Comparison of ENCODE assay signal across 8 cellular contexts in genomic region chr16:89972244-89973234, GRCh38. TPM values are rescaled to one million over a fixed set of nuclear protein-coding genes. Genes with fewer than 3 reads are reported as not detected.
DNase-seq lines count a peak whose midpoint lies in the region; ATAC-seq and TF ChIP-seq lines count a peak whose summit lies in the region.

No MANE protein-coding gene starts in this region.

- peaks cover 7% of the 10 kb centered on the region for H3K9me3 Mint-ChIP-seq in stimulated activated naive CD8-positive, alpha-beta T cell treated with anti-CD3 and anti-CD28 coated beads, Interleukin-15, Interleukin-2, amounts not matched to agents 100 ng/mL and 50 ng/mL, for 24 hours

- H3K27ac Mint-ChIP-seq in stimulated activated naive CD8-positive, alpha-beta T cell treated with anti-CD3 and anti-CD28 coated beads, Interleukin-15, Interleukin-2, amounts not matched to agents 100 ng/mL and 50 ng/mL, for 24 hours = peak overlapping the region; percentile 95

- peaks cover 46% of the 10 kb centered on the region for H3K4me1 ChIP-seq in DND-41 (ENCODE audit: insufficient read depth, low read length)

- TF ChIP-seq EP300 in neural cell (conservative IDR thresholded peaks at IDR 0.05; ENCODE audit: poor library complexity, severe bottlenecking) = peak; percentile 79

- peak; percentile 31 for TF ChIP-seq RAD21 in neural cell (conservative IDR thresholded peaks at IDR 0.05)

- CTCF ChIA-PET in RWPE1 (lab: Yijun Ruan, JAX) = interaction anchor here (0.5 to 0.7 kb wide), 5 partner anchors 24 to 109 kb away, joined by 3 to 5 read pairs (median 3); no protein-coding TSS in a partner anchor

- TF ChIP-seq CTCF in DND-41 (IDR thresholded peaks at IDR 0.05; ENCODE audit: borderline replicate concordance, extremely low read depth, low read length, poor library complexity, severe bottlenecking) (no peak), RWPE1 (conservative IDR thresholded peaks at IDR 0.05; ENCODE audit: low read depth) (no peak), neural cell (IDR thresholded peaks at IDR 0.05; ENCODE audit: poor library complexity, severe bottlenecking) (peak; percentile 55)

- ATAC-seq in DND-41 (ENCODE audit: insufficient read depth, low read depth) (peak; percentile 95), GM21723 (IDR thresholded peaks at IDR 0.05; ENCODE audit: unreplicated experiment) (peak; percentile 79)

- H3K27ac ChIP-seq in DND-41 (ENCODE audit: low read length) (peak overlapping the region; percentile 83), RWPE1 (peak overlapping the region; percentile 89), neural cell (ENCODE audit: low read length) (peak overlapping the region; percentile 87)

- H3K36me3 ChIP-seq in DND-41 (ENCODE audit: insufficient read depth, low read length) = peaks cover 10% of the 10 kb centered on the region
- H3K36me3 ChIP-seq in neural cell (ENCODE audit: insufficient read depth, low read length) = peaks cover 7% of the 10 kb centered on the region

- H2AFZ ChIP-seq in DND-41 (ENCODE audit: low read depth, low read length) (peak overlapping the region; percentile 88), neural cell (ENCODE audit: low read depth, low read length) (peak overlapping the region; percentile 99)

- DNase-seq in DND-41 (peak; percentile 90), KG1 (lab: John Stamatoyannopoulos, UW) (peak; percentile 89), RWPE1 (ENCODE audit: low spot score) (peak; percentile 100), fibroblast of the conjunctiva (ENCODE audit: low read depth) (peak; percentile 85)
- DNase-seq in activated T-helper 9 cell treated with anti-CD3 and anti-CD28 coated beads, Interleukin-2, amount 50 U/mL, for 16 hours (ENCODE audit: low read depth) = peak; percentile 90

- no peaks in the 10 kb centered on the region for H3K9me2 ChIP-seq in neural cell (ENCODE audit: insufficient read depth, low read length)

- peak overlapping the region; percentile 60 to 80 for H3K4me3 ChIP-seq in DND-41 (ENCODE audit: low read depth in 1 of 2, low read length in 2 of 2)
- peak overlapping the region; percentile 98 for H3K4me3 ChIP-seq in neural cell (ENCODE audit: low read length)

- H3F3A ChIP-seq in neural cell (ENCODE audit: insufficient read depth, low read length, poor library complexity, severe bottlenecking) = no peaks in the 10 kb centered on the region

- H3K36me3 Mint-ChIP-seq in stimulated activated naive CD8-positive, alpha-beta T cell treated with anti-CD3 and anti-CD28 coated beads, Interleukin-15, Interleukin-2, amounts not matched to agents 100 ng/mL and 50 ng/mL, for 24 hours (ENCODE audit: low read depth) = peaks cover 28% of the 10 kb centered on the region

- H4K20me1 ChIP-seq in DND-41 (ENCODE audit: insufficient read depth, low read length) (peaks cover 22% of the 10 kb centered on the region), neural cell (ENCODE audit: insufficient read depth) (no peaks in the 10 kb centered on the region)

- peaks cover 65% of the 10 kb centered on the region for H3K79me2 ChIP-seq in DND-41 (ENCODE audit: insufficient read depth, low read length)
- peaks cover 38% of the 10 kb centered on the region for H3K79me2 ChIP-seq in neural cell (replicated peaks; ENCODE audit: insufficient read depth, low read length)

- POLR2A ChIA-PET in RWPE1 (lab: Yijun Ruan, JAX; ENCODE audit: low non-redundant PET) = interaction anchor here (0.6 to 1.4 kb wide), 5 partner anchors 9 to 140 kb away, joined by 3 to 7 read pairs (median 4); partner anchors contain the start of gene TUBB3

- H3K4me3 Mint-ChIP-seq in stimulated activated naive CD8-positive, alpha-beta T cell treated with anti-CD3 and anti-CD28 coated beads, Interleukin-15, Interleukin-2, amounts not matched to agents 100 ng/mL and 50 ng/mL, for 24 hours = peak overlapping the region; percentile 97

- H3K9ac ChIP-seq in DND-41 (ENCODE audit: low read depth, low read length) = peak overlapping the region; percentile 83
- peak overlapping the region; percentile 96 for H3K9ac ChIP-seq in neural cell (ENCODE audit: low read length)

- peaks cover 38% of the 10 kb centered on the region for H3K4me1 Mint-ChIP-seq in stimulated activated naive CD8-positive, alpha-beta T cell treated with anti-CD3 and anti-CD28 coated beads, Interleukin-15, Interleukin-2, amounts not matched to agents 100 ng/mL and 50 ng/mL, for 24 hours (ENCODE audit: low read depth)

- no peaks in the 10 kb centered on the region for H3K27me3 ChIP-seq in DND-41 (ENCODE audit: insufficient read depth, low read length, poor library complexity)
- H3K27me3 ChIP-seq in neural cell (ENCODE audit: insufficient read depth, low read depth, low read length) = no peaks in the 10 kb centered on the region

- no peaks in the 10 kb centered on the region for H3K27me3 Mint-ChIP-seq in stimulated activated naive CD8-positive, alpha-beta T cell treated with anti-CD3 and anti-CD28 coated beads, Interleukin-15, Interleukin-2, amounts not matched to agents 100 ng/mL and 50 ng/mL, for 24 hours

- H3K9me3 ChIP-seq in DND-41 (ENCODE audit: insufficient read depth, low read length, severe bottlenecking) (no peaks in the 10 kb centered on the region), neural cell (ENCODE audit: low read length) (no peaks in the 10 kb centered on the region)

- H3K4me2 ChIP-seq in DND-41 (ENCODE audit: insufficient read depth, low read length) = peak overlapping the region; percentile 88
- H3K4me2 ChIP-seq in neural cell (ENCODE audit: low read length) = peak overlapping the region; percentile 80

TF ChIP-seq in neural cell, 6 proteins besides CTCF, POLR2A, EP300 and RAD21:
- TF ChIP-seq TAF1 (IDR thresholded peaks at IDR 0.05; ENCODE audit: low read depth) = no peak
- no peak for TF ChIP-seq EZH2 (IDR thresholded peaks at IDR 0.05; ENCODE audit: borderline replicate concordance, insufficient read depth, low read length, poor library complexity, severe bottlenecking)
- no peak for TF ChIP-seq REST (IDR thresholded peaks at IDR 0.05; ENCODE audit: borderline replicate concordance)
- TF ChIP-seq MXI1 (conservative IDR thresholded peaks at IDR 0.05; ENCODE audit: poor library complexity, severe bottlenecking) = peak; percentile 89
- peak; percentile 40 for TF ChIP-seq SMC3 (conservative IDR thresholded peaks at IDR 0.05; ENCODE audit: poor library complexity)
- TF ChIP-seq POLR2AphosphoS5 (IDR thresholded peaks at IDR 0.05) = peak; percentile 97
TF ChIP-seq in neural cell: peak in this region for 3.

RNA-seq across cellular contexts. Expression of gene DEF8, which starts 24.0 kb away (rescaled TPM):
- polyA plus RNA-seq in neural cell = 212 and 213 TPM in 2 replicates
- polyA minus RNA-seq in neural cell = 103 and 113 TPM in 2 replicates

RNA-seq across cellular contexts. Expression of gene DBNDD1, which starts 46.7 kb away (rescaled TPM):
- 15.4 and 18.4 TPM in 2 replicates for polyA plus RNA-seq in neural cell
- polyA minus RNA-seq in neural cell = 18.4 and 19.2 TPM in 2 replicates

RNA-seq across cellular contexts. Expression of gene TUBB3, which starts 49.4 kb away (rescaled TPM):
- 2,442 and 2,885 TPM in 2 replicates for polyA plus RNA-seq in neural cell
- polyA minus RNA-seq in neural cell = 1,854 and 2,133 TPM in 2 replicates

RNA-seq across cellular contexts. Expression of gene MC1R, which starts 53.9 kb away (rescaled TPM):
- polyA plus RNA-seq in neural cell = 21.3 and 27.6 TPM in 2 replicates
- 9.3 and 10.3 TPM in 2 replicates for polyA minus RNA-seq in neural cell

Comparison
In these comparisons a context has a peak if more than half of its experiments do, and no peak if none do; other contexts are left out.
1. Peak in every context shown above with its lines: DNase-seq, ATAC-seq, H3K4me3 ChIP-seq and H3K27ac ChIP-seq.